Comparison of ENCODE assay signal across 11 cellular contexts in the genomic region with DNA sequence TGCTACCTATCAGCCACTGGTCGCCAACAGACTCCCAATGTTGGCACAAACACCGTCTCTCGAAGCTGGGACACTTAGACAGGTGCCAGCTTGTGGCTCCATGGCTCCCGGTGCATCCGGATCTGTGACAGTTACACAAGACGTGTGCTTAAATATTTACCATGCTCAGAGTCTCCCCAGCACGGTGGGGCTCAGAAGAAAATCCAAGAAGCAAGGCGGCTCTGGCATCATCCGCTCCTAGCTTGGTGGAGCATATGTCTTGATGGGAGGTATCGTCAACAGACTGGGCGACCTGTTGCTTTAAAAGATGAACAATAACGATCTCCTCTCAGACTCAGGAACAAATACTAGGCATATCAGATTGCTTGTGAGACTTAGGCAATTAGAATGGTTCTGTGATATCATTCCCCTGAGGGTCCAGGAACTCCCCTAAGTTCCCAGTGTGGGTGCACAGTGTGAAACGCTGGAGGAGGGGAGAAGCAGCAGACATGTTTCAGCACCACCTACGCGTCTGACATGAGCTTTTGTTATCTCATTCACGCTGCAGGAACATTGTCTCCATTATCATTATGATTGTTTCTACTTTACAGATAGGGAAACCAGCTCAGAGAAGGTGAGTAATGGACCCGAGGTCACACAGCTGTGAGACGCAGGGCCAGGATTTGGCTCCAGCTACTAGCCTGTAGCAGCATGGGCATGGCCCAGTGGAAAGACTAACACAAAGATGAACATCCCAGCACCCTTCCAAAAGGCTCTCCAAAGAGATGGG.
DNase-seq lines count a peak whose midpoint lies in the region; ATAC-seq, FAIRE-seq and TF ChIP-seq lines count a peak whose summit lies in the region.
"Had no signal": no experiment of that assay in that cellular context is flagged by ENCODE, and none has a peak within 500 bp of the region (broad histone marks: within the 10 kb centered on the region; RNA-seq: fewer than 3 reads in every experiment).

No MANE protein-coding gene starts in this region.

- no peak for ATAC-seq in GM19452 (IDR thresholded peaks at IDR 0.05; ENCODE audit: unreplicated experiment)

- H3K4me3 ChIP-seq in esophagus squamous epithelium: peak overlapping the region in 3 of 4 donors; percentile 4 to 40 (median 13)

- H3K4me3 Mint-ChIP-seq in T-helper 1 cell treated with Interleukin-12 subunit alpha and Interleukin-12 subunit beta and Interleukin-4 antibody, amounts not matched to agents 30 μg/mL and 1 μg/mL, for 36 hours: no peak overlapping the region

- H3K27ac ChIP-seq in esophagus squamous epithelium: peak overlapping the region in 3 of 4 donors; percentile 4 to 61 (median 52)
- H3K27ac ChIP-seq: neutrophil had no signal

- H3K27me3 ChIP-seq in esophagus squamous epithelium: no peaks in the 10 kb centered on the region
- H3K27me3 ChIP-seq: neutrophil had no signal

- DNase-seq in T-helper 1 cell (no peak), esophagus squamous epithelium (lab: John Stamatoyannopoulos, UW) (no peak), HuH-7.5 (ENCODE audit: low spot score) (no peak), urothelium cell line (ENCODE audit: low spot score) (no peak)
- peak; percentile 21 to 30 for DNase-seq in stimulated activated CD4-positive, alpha-beta T cell treated with anti-CD3 and anti-CD28 coated beads, Interleukin-4, amount 100 ng/mL, for 4 hours
- DNase-seq: erythroblast, T-helper 9 cell had no signal

- TF ChIP-seq POLR2A in esophagus squamous epithelium (IDR thresholded peaks at IDR 0.05): no peak

- H3K4me1 Mint-ChIP-seq in T-helper 1 cell treated with Interleukin-12 subunit alpha and Interleukin-12 subunit beta and Interleukin-4 antibody, amounts not matched to agents 30 μg/mL and 1 μg/mL, for 36 hours (ENCODE audit: low read depth): peaks cover 29% of the 10 kb centered on the region

- peaks cover 16 to 53% (median 24%) of the 10 kb centered on the region in 3 donors for H3K4me1 ChIP-seq in esophagus squamous epithelium

- H3K27ac Mint-ChIP-seq in T-helper 1 cell treated with Interleukin-12 subunit alpha and Interleukin-12 subunit beta and Interleukin-4 antibody, amounts not matched to agents 30 μg/mL and 1 μg/mL, for 36 hours: peak overlapping the region; percentile 50

- H3K9me3 ChIP-seq in esophagus squamous epithelium: no peaks in the 10 kb centered on the region
- H3K9me3 ChIP-seq: neutrophil had no signal

- no peak for TF ChIP-seq CTCF in esophagus squamous epithelium (IDR thresholded peaks at IDR 0.05)

- H3K36me3 Mint-ChIP-seq in T-helper 1 cell treated with Interleukin-12 subunit alpha and Interleukin-12 subunit beta and Interleukin-4 antibody, amounts not matched to agents 30 μg/mL and 1 μg/mL, for 36 hours (ENCODE audit: low read depth): peaks cover 2% of the 10 kb centered on the region

- H3K27me3 Mint-ChIP-seq in T-helper 1 cell treated with Interleukin-12 subunit alpha and Interleukin-12 subunit beta and Interleukin-4 antibody, amounts not matched to agents 30 μg/mL and 1 μg/mL, for 36 hours (ENCODE audit: low read depth): no peaks in the 10 kb centered on the region

- intact Hi-C loops in esophagus squamous epithelium (cut with DNase I): loop anchor here (10.0 kb wide), 1 partner anchor 332 kb away; the partner anchor contains the start of gene HMGB1

- FAIRE-seq in TTC549 (lab: Jason Lieb, UNC) (peak; percentile 78), urothelium cell line (lab: Jason Lieb, UNC) (no peak)

- no peaks in the 10 kb centered on the region for H3K9me3 Mint-ChIP-seq in T-helper 1 cell treated with Interleukin-12 subunit alpha and Interleukin-12 subunit beta and Interleukin-4 antibody, amounts not matched to agents 30 μg/mL and 1 μg/mL, for 36 hours

- WGBS in esophagus squamous epithelium, 2 donors: 30 to 50% methylated on average over 16 to 18 of the region's 18 CpGs

- H3K36me3 ChIP-seq in esophagus squamous epithelium: no peaks in the 10 kb centered on the region

Comparison
In these comparisons a context has a peak if more than half of its experiments do, and no peak if none do; other contexts are left out.
1. DNase-seq: peak in stimulated activated CD4-positive, alpha-beta T cell treated with anti-CD3 and anti-CD28 coated beads, Interleukin-4, amount 100 ng/mL, for 4 hours (2 of 2); none in T-helper 1 cell (0 of 5), esophagus squamous epithelium (single experiment), HuH-7.5 (single experiment) and urothelium cell line (single experiment).